In the genomic region with DNA sequence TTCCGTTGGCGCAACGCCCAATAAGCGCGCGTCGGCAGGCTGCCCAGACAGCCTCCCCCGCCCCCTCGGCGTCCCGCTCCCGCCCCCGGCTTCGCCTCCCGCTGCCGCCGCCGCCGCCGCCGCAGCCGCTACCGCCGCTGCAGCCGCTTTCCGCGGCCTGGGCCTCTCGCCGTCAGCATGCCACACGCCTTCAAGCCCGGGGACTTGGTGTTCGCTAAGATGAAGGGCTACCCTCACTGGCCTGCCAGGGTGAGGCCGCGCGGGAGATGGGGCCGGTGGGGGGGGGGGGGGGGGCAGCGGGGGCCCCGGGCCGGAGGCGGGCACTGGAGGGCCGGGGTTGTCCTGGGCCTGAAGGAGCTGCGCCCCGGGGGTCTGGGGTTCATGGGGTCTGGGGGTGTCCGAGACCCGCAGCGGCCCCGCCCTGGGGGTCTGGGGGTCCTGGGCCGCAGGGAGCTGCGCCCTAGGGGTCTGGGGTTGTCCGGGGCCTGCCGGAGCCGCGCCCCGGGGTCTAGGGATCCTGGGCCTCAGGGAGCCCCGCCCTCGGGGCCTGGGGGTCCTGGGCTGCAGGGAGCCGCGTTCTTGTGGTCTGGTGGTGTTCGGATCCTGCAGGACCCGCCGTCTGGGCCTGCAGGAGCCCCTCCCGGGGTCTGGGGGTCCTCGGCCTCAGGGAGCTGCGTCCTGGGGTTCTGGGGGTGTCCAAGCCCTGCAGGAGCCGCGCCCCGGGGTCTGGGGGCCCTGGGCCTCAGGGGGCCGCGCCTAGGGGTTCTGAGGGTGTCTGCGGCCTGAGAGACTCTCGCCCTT, we compare ENCODE assay signal across 8 cellular contexts. TPM values are rescaled to one million over a fixed set of nuclear protein-coding genes. Genes with fewer than 3 reads are reported as not detected.
DNase-seq lines count a peak whose midpoint lies in the region; ATAC-seq and TF ChIP-seq lines count a peak whose summit lies in the region.

Gene HDGFL2, plus strand, starts transcription at position 124 of the 801 bp plus-strand sequence. Its CDS starts 54 bp downstream, at position 178.

- ATAC-seq in HG02642 (IDR thresholded peaks at IDR 0.05; ENCODE audit: poor library complexity, unreplicated experiment) (peak; percentile 4), GM18861 (IDR thresholded peaks at IDR 0.05; ENCODE audit: unreplicated experiment) (no peak)

- DNase-seq in CD14-positive monocyte (ENCODE audit: low spot score) (no peak), cardiac septum (ENCODE audit: low spot score) (no peak), GDM1 (lab: John Stamatoyannopoulos, UW) (no peak), HuH-7.5 (ENCODE audit: low spot score) (no peak)
- peak; percentile 94 for DNase-seq in activated T-cell treated with anti-CD3 and anti-CD28 coated beads, Interleukin-2, amount 50 U/mL, for 24 hours

- H3K27ac Mint-ChIP-seq in CD14-positive monocyte, result peak within 1 kb of the TSS in 2 of 7 donors; percentile 8 to 68
- peak within 1 kb of the TSS; percentile 69 for H3K27ac Mint-ChIP-seq in activated T-cell treated with anti-CD3 and anti-CD28 coated beads, Interleukin-2, amount 50 U/mL, for 24 hours

- H3K4me3 Mint-ChIP-seq in CD14-positive monocyte, result peak within 1 kb of the TSS; percentile 68
- no peak within 1 kb of the TSS for H3K4me3 Mint-ChIP-seq in activated T-cell treated with anti-CD3 and anti-CD28 coated beads, Interleukin-2, amount 50 U/mL, for 24 hours

- H3K27me3 Mint-ChIP-seq in CD14-positive monocyte (ENCODE audit: low read depth in 3 of 3), result peaks cover 0 to 1% (median 0%) of the 10 kb centered on the region in 3 donors
- no peaks in the 10 kb centered on the region for H3K27me3 Mint-ChIP-seq in activated T-cell treated with anti-CD3 and anti-CD28 coated beads, Interleukin-2, amount 50 U/mL, for 24 hours

- peak within 1 kb of the TSS; percentile 62 for H3K9ac ChIP-seq in rectal smooth muscle tissue (ENCODE audit: low read length)

- H3K36me3 ChIP-seq in rectal smooth muscle tissue (ENCODE audit: control insufficient read depth, insufficient read depth, low read length), result peaks cover 3% of the 10 kb centered on the region

- peaks cover 24% of the 10 kb centered on the region for H3K4me1 Mint-ChIP-seq in CD14-positive monocyte
- peaks cover 20% of the 10 kb centered on the region for H3K4me1 Mint-ChIP-seq in activated T-cell treated with anti-CD3 and anti-CD28 coated beads, Interleukin-2, amount 50 U/mL, for 24 hours (ENCODE audit: low read depth)

- no peaks in the 10 kb centered on the region for H3K9me3 Mint-ChIP-seq in CD14-positive monocyte
- no peaks in the 10 kb centered on the region for H3K9me3 Mint-ChIP-seq in activated T-cell treated with anti-CD3 and anti-CD28 coated beads, Interleukin-2, amount 50 U/mL, for 24 hours

- peaks cover 7% of the 10 kb centered on the region for H3K4me1 ChIP-seq in rectal smooth muscle tissue (ENCODE audit: control insufficient read depth, insufficient read depth, low read length)

- intact Hi-C loops in CD14-positive monocyte (cut with micrococcal nuclease) (loop anchor here in 1 of 2 donors (2.0 to 5.0 kb wide), 2 partner anchors 130 to 225 kb away; partner anchors contain the start of genes MPND and YJU2), cardiac septum (cut with DNase I) (no loop called here)

- TF ChIP-seq CTCF in CD14-positive monocyte (IDR thresholded peaks at IDR 0.05), result no peak

- H3K27ac ChIP-seq in rectal smooth muscle tissue (ENCODE audit: low read depth, low read length), result peak within 1 kb of the TSS; percentile 91

- H3K27me3 ChIP-seq in rectal smooth muscle tissue (ENCODE audit: control insufficient read depth, insufficient read depth, low read length), result no peaks in the 10 kb centered on the region

- H3K4me3 ChIP-seq in rectal smooth muscle tissue (ENCODE audit: low read length), result peak within 1 kb of the TSS; percentile 78

- H3K36me3 Mint-ChIP-seq in CD14-positive monocyte, result peaks cover 13 to 23% of the 10 kb centered on the region in 2 donors
- peaks cover 22% of the 10 kb centered on the region for H3K36me3 Mint-ChIP-seq in activated T-cell treated with anti-CD3 and anti-CD28 coated beads, Interleukin-2, amount 50 U/mL, for 24 hours (ENCODE audit: low read depth)

RNA-seq across cellular contexts. Expression of gene HDGFL2, which starts in this region (rescaled TPM):
- polyA plus RNA-seq in CD14-positive monocyte, result 10 to 100 TPM in 1 of 2 donors, 1 to 10 TPM in 1; 7.0 to 10.5 TPM
- total RNA-seq in cardiac septum, result 28.4 TPM
